In genomic region chr18:32442575-32442974, GRCh38 we compare ENCODE assay signal across 16 cellular contexts.
DNase-seq lines count a peak whose midpoint lies in the region.
"Had no signal": no experiment of that assay in that cellular context is flagged by ENCODE, and none has a peak within 500 bp of the region (broad histone marks: within the 10 kb centered on the region; RNA-seq: fewer than 3 reads in every experiment).

No MANE protein-coding gene starts in this region.

- DNase-seq in NCI-H69 (lab: John Stamatoyannopoulos, UW) (peak; percentile 66), globus pallidus (ENCODE audit: low spot score) (peak; percentile 90), pons (ENCODE audit: low spot score) (peak; percentile 98), NCI-H2196 (lab: John Stamatoyannopoulos, UW; ENCODE audit: unreplicated experiment) (no peak), NCI-H2107 treated with DMSO at 0.1 percent for 48 hours (lab: John Stamatoyannopoulos, UW; ENCODE audit: unreplicated experiment) (no peak), HUDEP-2 (lab: John Stamatoyannopoulos, UW; ENCODE audit: unreplicated experiment in 76 of 76) (no peak), EL (no peak)
- DNase-seq: CD8-positive, alpha-beta T cell; DMS79 treated with DMSO at 0.1 percent for 48 hours; GM23248; H7; NCI-H1105 treated with DMSO at 0.1 percent for 48 hours; NCI-H2107; NCI-H345; NCI-H510A treated with DMSO at 0.1 percent for 48 hours; NCI-H748 treated with DMSO at 0.1 percent for 48 hours had no signal

Comparison
In these comparisons a context has a peak if more than half of its experiments do, and no peak if none do; other contexts are left out.
1. DNase-seq: peak in NCI-H69 (single experiment), globus pallidus (single experiment) and pons (single experiment); none in NCI-H2196 (single experiment), NCI-H2107 treated with DMSO at 0.1 percent for 48 hours (single experiment), HUDEP-2 (0 of 76) and EL (single experiment).